Comparison of ENCODE assay signal across 1 cellular context in genomic region chr20:3785240-3786125, GRCh38.
TF ChIP-seq lines count a peak whose summit lies in the region.

No MANE protein-coding gene starts in this region.

TF ChIP-seq in SK-N-SH, 30 proteins besides CTCF, POLR2A, EP300 and RAD21 (continued from another document):
- TF ChIP-seq SMC3 (IDR thresholded peaks at IDR 0.05; ENCODE audit: low read depth, low read length) (no peak), NRF1 (IDR thresholded peaks at IDR 0.05; ENCODE audit: low read depth, low read length) (no peak), FOXJ3 (CRISPR knock-in tag; IDR thresholded peaks at IDR 0.05) (no peak), IRF3 (IDR thresholded peaks at IDR 0.05; ENCODE audit: low read depth, low read length) (no peak), TAF1 (IDR thresholded peaks at IDR 0.05; ENCODE audit: borderline replicate concordance, low read depth, low read length) (no peak), USF2 (IDR thresholded peaks at IDR 0.05; ENCODE audit: borderline replicate concordance, low read depth, low read length) (no peak)
